In the genomic region with DNA sequence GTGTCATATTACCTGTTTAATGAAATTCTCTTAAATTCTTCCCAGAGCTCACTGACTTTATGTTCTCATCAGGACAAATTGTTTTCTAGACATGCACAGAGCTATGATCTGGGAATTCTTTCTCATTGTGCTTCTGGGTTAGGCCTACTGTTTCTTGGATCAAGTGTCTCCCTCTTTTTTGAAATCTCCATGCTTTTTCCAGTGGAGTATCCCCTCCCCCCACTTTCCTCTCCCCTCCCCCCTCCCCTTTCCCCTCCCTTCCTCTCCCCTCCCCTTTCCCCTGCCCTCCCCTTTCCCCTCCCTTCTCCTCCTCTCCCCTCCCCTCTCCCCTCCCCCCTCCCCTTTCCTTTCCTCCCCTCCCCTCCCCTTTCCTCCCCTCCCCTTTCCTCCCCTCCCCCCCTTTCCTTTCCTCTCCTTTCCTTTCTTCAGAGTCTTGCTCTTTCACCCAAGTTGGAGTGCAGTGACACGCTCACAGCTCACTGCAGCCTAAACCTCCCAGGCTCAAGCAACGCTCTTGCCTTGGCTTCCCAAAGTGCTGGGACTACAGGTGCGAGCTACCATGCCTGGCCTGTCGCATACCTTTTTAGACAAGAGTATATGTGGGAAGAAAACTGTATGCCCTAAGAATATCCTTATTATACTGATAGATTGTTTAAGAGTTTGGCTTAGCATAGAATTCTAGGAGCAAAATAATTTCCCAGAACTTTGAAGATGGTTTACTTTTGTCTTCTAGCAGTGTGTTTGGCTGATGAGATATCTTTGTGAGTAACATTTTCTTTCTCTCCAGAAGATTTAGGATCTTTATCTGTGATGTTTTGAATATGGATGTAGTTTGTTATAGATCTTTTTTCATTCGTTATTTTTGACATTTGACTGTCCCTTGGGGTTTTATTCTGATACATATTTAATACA, we compare ENCODE assay signal across 14 cellular contexts. TPM values are rescaled to one million over a fixed set of nuclear protein-coding genes. Genes with fewer than 3 reads are reported as not detected.
A peak's percentile ranks its signal among the peaks of the same experiment; 100 is the strongest.
DNase-seq lines count a peak whose midpoint lies in the region; ATAC-seq and TF ChIP-seq lines count a peak whose summit lies in the region.
"Had no signal": no experiment of that assay in that cellular context is flagged by ENCODE, and none has a peak within 500 bp of the region (broad histone marks: within the 10 kb centered on the region; RNA-seq: fewer than 3 reads in every experiment).

No MANE protein-coding gene starts in this region.

- H3K4me1 ChIP-seq in PC-3 (ENCODE audit: insufficient read depth, low read length) (peaks cover 28% of the 10 kb centered on the region), sigmoid colon (peaks cover 0 to 32% (median 12%) of the 10 kb centered on the region in 4 donors)

- H3K27me3 ChIP-seq in PC-3 (ENCODE audit: low read length), result no peaks in the 10 kb centered on the region
- H3K27me3 ChIP-seq in sigmoid colon, result no peaks in the 10 kb centered on the region

- H3K4me2 ChIP-seq in PC-3 (ENCODE audit: low read length), result peak overlapping the region; percentile 86

- H3K9ac ChIP-seq in PC-3 (ENCODE audit: low read length), result no peak overlapping the region

- H3K4me3 ChIP-seq in PC-3 (ENCODE audit: low read length) (peak overlapping the region; percentile 31; the same call in 1 of the 2 replicates), epithelial cell of esophagus (ENCODE audit: low read length) (no peak overlapping the region), sigmoid colon (no peak overlapping the region)
- H3K4me3 ChIP-seq: lung had no signal

- H3K79me2 ChIP-seq in PC-3 (ENCODE audit: low read length), result peaks cover 55% of the 10 kb centered on the region

- WGBS in sigmoid colon, 2 donors, result 67 to 81% methylated on average over 5 of the region's 5 CpGs

- no peaks in the 10 kb centered on the region for H3K9me3 ChIP-seq in PC-3 (ENCODE audit: low read length)
- H3K9me3 ChIP-seq in sigmoid colon, result no peaks in the 10 kb centered on the region

- H4K20me1 ChIP-seq in PC-3 (ENCODE audit: low read length), result no peaks in the 10 kb centered on the region

- H3K36me3 ChIP-seq in PC-3 (ENCODE audit: low read depth, low read length), result no peaks in the 10 kb centered on the region
- H3K36me3 ChIP-seq in sigmoid colon, result no peaks in the 10 kb centered on the region

- no peak for TF ChIP-seq CTCF in PC-3 (conservative IDR thresholded peaks at IDR 0.05; ENCODE audit: low read depth, low read length)
- TF ChIP-seq CTCF in epithelial cell of esophagus (IDR thresholded peaks at IDR 0.05; ENCODE audit: insufficient read depth, low read depth, low read length, missing control alignments), result no peak
- no peak for TF ChIP-seq CTCF in sigmoid colon (IDR thresholded peaks at IDR 0.05)

- TSS peak; percentile 19 for BruUV-seq in PC-3 (replicated peaks; lab: Mats Ljungman, UMichigan)

- no peaks in the 10 kb centered on the region for H3K27me3 Mint-ChIP-seq in activated CD4-positive, alpha-beta T cell treated with anti-CD3 and anti-CD28 coated beads, Interleukin-2, amount 10 ng/mL, durations not matched to agents 24 days and 14 days

- H3K9me3 Mint-ChIP-seq in activated CD4-positive, alpha-beta T cell treated with anti-CD3 and anti-CD28 coated beads, Interleukin-2, amount 10 ng/mL, durations not matched to agents 24 days and 14 days, result no peaks in the 10 kb centered on the region

- no peaks in the 10 kb centered on the region for H3K9me2 ChIP-seq in PC-3 (replicated peaks; ENCODE audit: low read length)

- ATAC-seq in PC-3 (no peak), HG02970 (IDR thresholded peaks at IDR 0.05; ENCODE audit: low FRiP score, unreplicated experiment) (no peak)

- no peak for TF ChIP-seq POLR2A in sigmoid colon (IDR thresholded peaks at IDR 0.05)

- peaks cover 6% of the 10 kb centered on the region for H3K36me3 Mint-ChIP-seq in activated CD4-positive, alpha-beta T cell treated with anti-CD3 and anti-CD28 coated beads, Interleukin-2, amount 10 ng/mL, durations not matched to agents 24 days and 14 days (ENCODE audit: low read depth)

- no peak overlapping the region for H2AFZ ChIP-seq in PC-3 (ENCODE audit: low read length)

- peaks cover 41% of the 10 kb centered on the region for H3K4me1 Mint-ChIP-seq in activated CD4-positive, alpha-beta T cell treated with anti-CD3 and anti-CD28 coated beads, Interleukin-2, amount 10 ng/mL, durations not matched to agents 24 days and 14 days

- POLR2A ChIA-PET in PC-3 (lab: Charles Lee; ENCODE audit: unreplicated experiment), result interaction anchor here (0.6 to 1.1 kb wide), 3 partner anchors 29 to 154 kb away, joined by 3 to 4 read pairs (median 3); partner anchors contain the start of gene NCAPG2

- TF ChIP-seq EP300 in sigmoid colon (IDR thresholded peaks at IDR 0.05), result no peak

- CTCF ChIA-PET in PC-3 (lab: Charles Lee), result interaction anchor here (0.5 kb wide), 1 partner anchor 29 kb away, joined by 4 read pairs; the partner anchor contains the start of gene ESYT2

- H3K4me3 Mint-ChIP-seq in activated CD4-positive, alpha-beta T cell treated with anti-CD3 and anti-CD28 coated beads, Interleukin-2, amount 10 ng/mL, durations not matched to agents 24 days and 14 days, result peak overlapping the region; percentile 73

- DNase-seq in activated CD4-positive, alpha-beta T cell treated with anti-CD3 and anti-CD28 coated beads, Interleukin-2, amount 10 ng/mL, durations not matched to agents 24 days and 14 days, result no peak
- no peak for DNase-seq in activated CD4-positive, alpha-beta T cell treated with anti-CD3 and anti-CD28 coated beads, Interleukin-2, amount 50 U/mL, for 48 hours
- DNase-seq in PC-3, result peak; percentile 67
- peak; percentile 3 for DNase-seq in epithelial cell of esophagus (ENCODE audit: low read depth)
- peak; percentile 40 for DNase-seq in sigmoid colon
- DNase-seq in NCI-H226, result no peak
- DNase-seq in midbrain (lab: John Stamatoyannopoulos, UW), result no peak
- DNase-seq: activated CD4-positive, alpha-beta T cell treated with anti-CD3 and anti-CD28 coated beads for 1 hour; cortex of kidney; GOT3; NCI-H510A; stimulated activated CD4-positive, alpha-beta T cell treated with anti-CD3 and anti-CD28 coated beads, Interleukin-4, amount 100 ng/mL, for 24 hours had no signal

- H3K27ac ChIP-seq in PC-3 (ENCODE audit: low read length) (peak overlapping the region; percentile 54), sigmoid colon (peak overlapping the region; percentile 88 to 91 (median 88))

- no peaks in the 10 kb centered on the region for H3F3A ChIP-seq in PC-3 (ENCODE audit: low read length, unreplicated experiment)

- H3K27ac Mint-ChIP-seq in activated CD4-positive, alpha-beta T cell treated with anti-CD3 and anti-CD28 coated beads, Interleukin-2, amount 10 ng/mL, durations not matched to agents 24 days and 14 days, result peak overlapping the region; percentile 92

- intact Hi-C loops in activated CD4-positive, alpha-beta T cell treated with anti-CD3 and anti-CD28 coated beads, Interleukin-2, amount 10 ng/mL, durations not matched to agents 24 days and 14 days (cut with micrococcal nuclease), result no loop called here
- intact Hi-C loops in PC-3 (cut with micrococcal nuclease), result no loop called here
- intact Hi-C loops in sigmoid colon (cut with DNase I), result no loop called here

RNA-seq across cellular contexts. Expression of gene DYNC2I1, which starts 2.5 kb away (rescaled TPM):
- 13.6 and 13.9 TPM in 2 replicates for total RNA-seq in activated CD4-positive, alpha-beta T cell treated with anti-CD3 and anti-CD28 coated beads, Interleukin-2, amount 10 ng/mL, durations not matched to agents 24 days and 14 days
- total RNA-seq in PC-3 (2014; rRNA removed) (12.2 and 18.8 TPM in 2 replicates), sigmoid colon (10 to 100 TPM; 22.1 to 35.3 (median 26.9) TPM)
- polyA plus RNA-seq in sigmoid colon, result 100 to 1,000 TPM in 1 of 3 donors, 1 to 10 TPM in 2; 8.7 to 107 (median 9.6) TPM

RNA-seq across cellular contexts. Expression of gene ESYT2, which starts 29.5 kb away (rescaled TPM):
- total RNA-seq in activated CD4-positive, alpha-beta T cell treated with anti-CD3 and anti-CD28 coated beads, Interleukin-2, amount 10 ng/mL, durations not matched to agents 24 days and 14 days, result 60.3 and 61.3 TPM in 2 replicates
- total RNA-seq in PC-3 (2014; rRNA removed) (76.1 and 78.0 TPM in 2 replicates), sigmoid colon (100 to 1,000 TPM; 105 to 127 (median 119) TPM)
- 10 to 100 TPM in 2 of 3 donors, 1 to 10 TPM in 1; 6.9 to 38.6 (median 11.4) TPM for polyA plus RNA-seq in sigmoid colon

Comparison
In these comparisons a context has a peak if more than half of its experiments do, and no peak if none do; other contexts are left out.
1. DNase-seq: peak in PC-3 (single experiment), epithelial cell of esophagus (single experiment) and sigmoid colon (single experiment); none in activated CD4-positive, alpha-beta T cell treated with anti-CD3 and anti-CD28 coated beads, Interleukin-2, amount 10 ng/mL, durations not matched to agents 24 days and 14 days (single experiment), activated CD4-positive, alpha-beta T cell treated with anti-CD3 and anti-CD28 coated beads, Interleukin-2, amount 50 U/mL, for 48 hours (0 of 2), NCI-H226 (single experiment) and midbrain (single experiment).